In the genomic region with DNA sequence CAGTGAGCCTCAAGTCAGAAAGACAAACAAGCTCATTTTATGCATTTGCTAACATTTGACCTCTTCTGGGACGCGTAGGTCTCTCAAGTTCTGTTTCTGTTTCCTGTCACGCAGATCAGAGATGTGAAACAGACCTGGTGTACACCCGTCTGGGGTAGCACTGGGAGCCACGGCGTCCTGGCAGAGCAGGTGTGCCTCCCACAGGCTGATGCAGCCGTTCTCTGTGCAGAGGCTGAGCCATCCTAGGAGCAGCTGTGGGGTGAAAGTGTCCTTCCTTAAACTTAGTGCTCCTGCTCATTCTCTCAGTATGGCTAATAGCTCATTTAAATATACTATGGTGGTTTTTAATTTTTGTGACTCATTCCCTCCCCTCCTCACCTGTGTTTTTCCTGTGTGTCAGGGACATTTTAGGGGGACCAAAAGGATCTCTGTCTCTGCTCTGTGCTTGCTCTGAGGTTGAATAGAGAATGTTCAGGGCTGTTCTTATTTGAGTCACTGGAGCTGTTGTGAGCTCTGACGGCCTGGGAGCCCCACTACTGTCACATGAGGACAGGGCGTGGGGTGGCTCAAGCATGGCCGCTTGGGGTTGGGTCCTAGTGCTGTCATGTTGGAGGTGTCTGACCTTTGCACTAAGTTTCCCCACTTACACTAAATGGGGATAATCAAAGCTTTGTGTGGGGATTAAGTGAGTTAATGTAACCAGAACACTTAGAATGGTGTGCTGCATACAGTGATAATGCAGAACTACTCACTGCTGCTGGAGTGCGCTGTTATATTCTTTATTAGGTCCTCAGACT, we compare ENCODE assay signal across 8 cellular contexts. TPM values are rescaled to one million over a fixed set of nuclear protein-coding genes. Genes with fewer than 3 reads are reported as not detected.
DNase-seq lines count a peak whose midpoint lies in the region; ATAC-seq and TF ChIP-seq lines count a peak whose summit lies in the region.

No MANE protein-coding gene starts in this region.

- peak overlapping the region; percentile 7 for H3K27ac ChIP-seq in HUES48 (ENCODE audit: low read depth, low read length)
- peak overlapping the region in 3 of 4 donors; percentile 1 to 51 (median 2) for H3K27ac ChIP-seq in sigmoid colon
- H3K27ac ChIP-seq in aorta (ENCODE audit: low read depth in 1 of 2, low read length in 2 of 2), result peak overlapping the region in 1 of 2 donors; percentile 14

- H3K36me3 ChIP-seq in HUES48 (ENCODE audit: control insufficient read depth, insufficient read depth, low read length) (no peaks in the 10 kb centered on the region), sigmoid colon (no peaks in the 10 kb centered on the region), aorta (ENCODE audit: control insufficient read depth in 1 of 2, insufficient read depth in 2 of 2, low read length in 1 of 2) (peaks cover 0 to 1% of the 10 kb centered on the region in 2 donors)

- TF ChIP-seq POLR2A in sigmoid colon (IDR thresholded peaks at IDR 0.05), result no peak

- no peak overlapping the region for H3K9ac ChIP-seq in HUES48 (ENCODE audit: low read depth, low read length)

- peak overlapping the region; percentile 57 for H3K4me3 Mint-ChIP-seq in activated T-cell treated with anti-CD3 and anti-CD28 coated beads, Interleukin-2, amount 50 U/mL, for 24 hours

- H3K36me3 Mint-ChIP-seq in activated T-cell treated with anti-CD3 and anti-CD28 coated beads, Interleukin-2, amount 50 U/mL, for 24 hours (ENCODE audit: low read depth), result peaks cover 67% of the 10 kb centered on the region

- H3K4me1 ChIP-seq in HUES48 (ENCODE audit: control insufficient read depth, insufficient read depth, low read length), result peaks cover 36% of the 10 kb centered on the region
- peaks cover 0 to 63% (median 47%) of the 10 kb centered on the region in 4 donors for H3K4me1 ChIP-seq in sigmoid colon
- H3K4me1 ChIP-seq in aorta (ENCODE audit: control insufficient read depth in 1 of 2, insufficient read depth in 2 of 2, low read length in 2 of 2), result peaks cover 5 to 6% of the 10 kb centered on the region in 2 donors

- 40 to 42% methylated on average over 11 of the region's 11 CpGs for WGBS in sigmoid colon, 2 donors
- WGBS in aorta, 2 donors, result 50 to 53% methylated on average over 11 of the region's 11 CpGs

- H3K27me3 ChIP-seq in HUES48 (ENCODE audit: control insufficient read depth, insufficient read depth, low read length) (no peaks in the 10 kb centered on the region), sigmoid colon (no peaks in the 10 kb centered on the region), aorta (ENCODE audit: control insufficient read depth in 1 of 2, insufficient read depth in 2 of 2, low read length in 1 of 2) (no peaks in the 10 kb centered on the region)

- intact Hi-C loops in sigmoid colon (cut with DNase I) (loop anchor here (5.0 kb wide), 1 partner anchor 47 kb away; no protein-coding TSS in a partner anchor), aorta (cut with DNase I) (loop anchor here (5.0 to 10.0 kb wide), 3 partner anchors 43 to 107 kb away; a partner anchor contains a TSS)

- H3K9me3 ChIP-seq in HUES48 (ENCODE audit: control insufficient read depth, insufficient read depth, low read length) (no peaks in the 10 kb centered on the region), sigmoid colon (no peaks in the 10 kb centered on the region), aorta (ENCODE audit: control insufficient read depth, low read length) (no peaks in the 10 kb centered on the region)

- H3K9me3 Mint-ChIP-seq in activated T-cell treated with anti-CD3 and anti-CD28 coated beads, Interleukin-2, amount 50 U/mL, for 24 hours, result no peaks in the 10 kb centered on the region

- H3K27ac Mint-ChIP-seq in activated T-cell treated with anti-CD3 and anti-CD28 coated beads, Interleukin-2, amount 50 U/mL, for 24 hours, result peak overlapping the region; percentile 98

- peak; percentile 79 for ATAC-seq in GM21447 (IDR thresholded peaks at IDR 0.05; ENCODE audit: unreplicated experiment)
- ATAC-seq in aorta (ENCODE audit: low FRiP score), result no peak

- TF ChIP-seq CTCF in GM12865 (IDR thresholded peaks at IDR 0.05; ENCODE audit: insufficient read depth, low read depth, low read length, missing control alignments), result no peak
- no peak for TF ChIP-seq CTCF in sigmoid colon (IDR thresholded peaks at IDR 0.05)

- no peaks in the 10 kb centered on the region for H3K27me3 Mint-ChIP-seq in activated T-cell treated with anti-CD3 and anti-CD28 coated beads, Interleukin-2, amount 50 U/mL, for 24 hours

- peaks cover 93% of the 10 kb centered on the region for H3K4me1 Mint-ChIP-seq in activated T-cell treated with anti-CD3 and anti-CD28 coated beads, Interleukin-2, amount 50 U/mL, for 24 hours (ENCODE audit: low read depth)

- H3K4me3 ChIP-seq in GM12865 (ENCODE audit: low read depth, low read length), result no peak overlapping the region
- no peak overlapping the region for H3K4me3 ChIP-seq in HUES48 (ENCODE audit: low read depth, low read length)
- no peak overlapping the region for H3K4me3 ChIP-seq in sigmoid colon
- no peak overlapping the region for H3K4me3 ChIP-seq in aorta (ENCODE audit: low read length in 2 of 2)

- DNase-seq in GM12865 (ENCODE audit: low read depth) (peak; percentile 98), sigmoid colon (peak; percentile 73), NCI-H2171 (lab: John Stamatoyannopoulos, UW) (no peak), GDM1 (lab: John Stamatoyannopoulos, UW) (no peak), aorta (no peak)
- DNase-seq in activated T-cell treated with anti-CD3 and anti-CD28 coated beads, Interleukin-2, amount 50 U/mL, for 24 hours, result peak; percentile 83

- TF ChIP-seq EP300 in sigmoid colon (IDR thresholded peaks at IDR 0.05), result no peak

RNA-seq across cellular contexts. Expression of a gene that starts 43.0 kb away (rescaled TPM):
- total RNA-seq in sigmoid colon (10 to 100 TPM; 32.6 to 38.5 (median 37.8) TPM), aorta (100 to 1,000 TPM; 109 to 116 TPM)
- polyA plus RNA-seq in sigmoid colon (10 to 100 TPM in 1 of 3 donors, 1 to 10 TPM in 2; 8.4 to 43.8 (median 9.5) TPM), aorta (100 to 1,000 TPM in 1 of 2 donors, 10 to 100 TPM in 1; 29.1 to 101 TPM)

Comparison
In these comparisons a context has a peak if more than half of its experiments do, and no peak if none do; other contexts are left out.
1. DNase-seq: peak in GM12865 (single experiment), activated T-cell treated with anti-CD3 and anti-CD28 coated beads, Interleukin-2, amount 50 U/mL, for 24 hours (single experiment) and sigmoid colon (single experiment); none in NCI-H2171 (single experiment), GDM1 (single experiment) and aorta (0 of 2).